ENCODE assay signal across 23 cellular contexts in the genomic region with DNA sequence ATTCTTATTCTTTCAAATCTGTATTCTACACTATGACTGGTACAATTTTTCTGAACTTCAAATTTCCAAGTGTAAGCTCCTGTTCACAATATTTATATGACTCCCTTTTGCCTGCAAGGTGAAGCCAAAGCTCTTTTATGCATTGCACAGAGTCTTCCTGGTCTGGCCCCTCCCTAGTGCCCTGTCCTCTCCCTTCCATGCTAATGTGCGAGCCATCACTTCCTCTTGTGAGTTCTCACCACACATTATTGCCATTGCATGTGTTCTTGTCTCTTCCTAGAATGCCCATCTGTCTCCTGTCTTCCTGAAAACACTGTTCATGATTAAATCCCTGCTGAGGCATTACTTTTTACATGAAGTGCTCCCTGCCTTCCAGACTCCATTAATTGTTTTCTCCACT.
"Had no signal": no experiment of that assay in that cellular context is flagged by ENCODE, and none has a peak within 500 bp of the region (broad histone marks: within the 10 kb centered on the region; RNA-seq: fewer than 3 reads in every experiment).

No MANE protein-coding gene starts in this region.

- H3K36me3 ChIP-seq: ascending aorta, left ventricle myocardium inferior had no signal

- H3K27ac ChIP-seq: ascending aorta, left ventricle myocardium inferior had no signal

- DNase-seq: activated CD4-positive, alpha-beta T cell treated with anti-CD3 and anti-CD28 coated beads, Interleukin-2, amount 50 U/mL, for 1 hour; activated CD4-positive, CD25-positive, alpha-beta regulatory T cell treated with anti-CD3 and anti-CD28 coated beads, Interleukin-2, amount 50 U/mL, for 72 hours; activated CD8-positive, alpha-beta memory T cell treated with anti-CD3 and anti-CD28 coated beads for 24 hours; activated CD8-positive, alpha-beta memory T cell treated with anti-CD3 and anti-CD28 coated beads, Interleukin-2, amount 50 U/mL, for 48 hours; activated gamma-delta T cell; activated T-cell treated with anti-CD3 and anti-CD28 coated beads, Interleukin-2, amount 50 U/mL, for 72 hours; cerebellar nuclear complex; cortex of kidney; hypothalamus; kidney; left ventricle myocardium inferior; mammary epithelial cell; midbrain; nephron progenitor cell; nucleus accumbens; retina; stimulated activated CD4-positive, alpha-beta T cell treated with anti-CD3 and anti-CD28 coated beads, Interleukin-12 subunit alpha, Interleukin-12 subunit beta, amount 100 ng/mL, for 4 hours; stimulated activated CD4-positive, alpha-beta T cell treated with anti-CD3 and anti-CD28 coated beads, Interleukin-1b, Interleukin-23, amount 100 ng/mL, for 48 hours; stimulated activated CD8-positive, alpha-beta memory T cell treated with anti-CD3 and anti-CD28 coated beads, Interleukin-4, amount 100 ng/mL, for 48 hours; stimulated activated naive CD4-positive, alpha-beta T cell had no signal

- H3K9me3 ChIP-seq: ascending aorta, left ventricle myocardium inferior had no signal

- H3K4me1 ChIP-seq: ascending aorta, left ventricle myocardium inferior had no signal

- H3K27me3 ChIP-seq: ascending aorta had no signal

- ATAC-seq: activated T-cell treated with anti-CD3 and anti-CD28 coated beads, Interleukin-2, amount 50 U/mL, for 72 hours had no signal

- FAIRE-seq: endometrium, frontal cortex, kidney had no signal

- H3K4me3 ChIP-seq: ascending aorta, left ventricle myocardium inferior had no signal
